ENCODE assay signal across 9 cellular contexts in genomic region chr3:128068156-128068620, GRCh38. TPM values are rescaled to one million over a fixed set of nuclear protein-coding genes. Genes with fewer than 3 reads are reported as not detected.
DNase-seq lines count a peak whose midpoint lies in the region; ATAC-seq, FAIRE-seq and TF ChIP-seq lines count a peak whose summit lies in the region.
"Had no signal": no experiment of that assay in that cellular context is flagged by ENCODE, and none has a peak within 500 bp of the region (broad histone marks: within the 10 kb centered on the region; RNA-seq: fewer than 3 reads in every experiment).

No MANE protein-coding gene starts in this region.

- H3K9me2 ChIP-seq in SU-DHL-6 (replicated peaks; ENCODE audit: insufficient read depth, low read length) = no peaks in the 10 kb centered on the region

- H3K36me3 ChIP-seq in SU-DHL-6 (ENCODE audit: low read length) (peaks cover 21% of the 10 kb centered on the region), prostate gland (peaks cover 14 to 41% of the 10 kb centered on the region in 2 donors)

- no peaks in the 10 kb centered on the region; the same call in 1 of the 2 replicates for H4K20me1 ChIP-seq in SU-DHL-6 (ENCODE audit: low read depth, low read length)

- TF ChIP-seq CTCF in SU-DHL-6 (IDR thresholded peaks at IDR 0.05; ENCODE audit: insufficient read depth, low read length, poor library complexity, severe bottlenecking) (peak; percentile 72), prostate gland (IDR thresholded peaks at IDR 0.05) (peak in 3 of 4 experiments; percentile 28 to 50 (median 44))

- intact Hi-C loops in prostate gland (cut with DNase I) = no loop called here

- H3K27me3 ChIP-seq in SU-DHL-6 (ENCODE audit: low read length) (no peaks in the 10 kb centered on the region), prostate gland (replicated peaks; ENCODE audit: insufficient read depth) (no peaks in the 10 kb centered on the region)
- H3K27me3 ChIP-seq: BLaER1 had no signal

- 78% methylated on average over 8 of the region's 8 CpGs for WGBS in prostate gland

- no peak for FAIRE-seq in HTR-8/SVneo (lab: Jason Lieb, UNC)

- no peaks in the 10 kb centered on the region for H3F3A ChIP-seq in SU-DHL-6 (ENCODE audit: insufficient read depth)

- H3K4me3 ChIP-seq in SU-DHL-6 (ENCODE audit: insufficient read depth, low read length, poor library complexity, severe bottlenecking) (no peak overlapping the region), prostate gland (no peak overlapping the region)
- H3K4me3 ChIP-seq: BLaER1 had no signal

- H3K9ac ChIP-seq in SU-DHL-6 (ENCODE audit: low read length) = no peak overlapping the region
- H3K9ac ChIP-seq: BLaER1 had no signal

- no peak overlapping the region for H3K27ac ChIP-seq in SU-DHL-6 (ENCODE audit: low read depth, low read length)
- no peak overlapping the region for H3K27ac ChIP-seq in prostate gland
- H3K27ac ChIP-seq: BLaER1 had no signal

- no peak overlapping the region for H3K4me2 ChIP-seq in SU-DHL-6 (ENCODE audit: low read depth, low read length, poor library complexity, severe bottlenecking)
- H3K4me2 ChIP-seq: BLaER1 had no signal

- no peaks in the 10 kb centered on the region for H3K79me2 ChIP-seq in SU-DHL-6 (ENCODE audit: insufficient read depth, low read length)

- no peak for ATAC-seq in GM19324 (IDR thresholded peaks at IDR 0.05; ENCODE audit: low FRiP score, unreplicated experiment)

- H3K4me1 ChIP-seq in prostate gland (replicated peaks) = no peaks in the 10 kb centered on the region
- H3K4me1 ChIP-seq: BLaER1 had no signal

- no peak for TF ChIP-seq POLR2A in prostate gland (IDR thresholded peaks at IDR 0.05)

- DNase-seq in NCI-H1436 (lab: John Stamatoyannopoulos, UW) = peak; percentile 53
- no peak for DNase-seq in NCI-H1436 treated with DMSO at 0.1 percent for 48 hours (lab: John Stamatoyannopoulos, UW)
- peak; percentile 39 for DNase-seq in HTR-8/SVneo (ENCODE audit: insufficient read length, low spot score)
- peak; percentile 44 for DNase-seq in fibroblast of gingiva (ENCODE audit: low read depth)
- no peak for DNase-seq in prostate gland (ENCODE audit: low spot score)
- no peak for DNase-seq in T-helper 9 cell

- H2AFZ ChIP-seq in SU-DHL-6 (ENCODE audit: low read depth, low read length, severe bottlenecking) = no peak overlapping the region

- H3K9me3 ChIP-seq in SU-DHL-6 (ENCODE audit: insufficient read depth, low read length) = no peaks in the 10 kb centered on the region
- H3K9me3 ChIP-seq in prostate gland = no peaks in the 10 kb centered on the region
- H3K9me3 ChIP-seq: BLaER1 had no signal

RNA-seq across cellular contexts. Expression of gene SEC61A1, which starts 16.0 kb away (rescaled TPM):
- total RNA-seq in prostate gland = 100 to 1,000 TPM; 166 to 195 TPM

RNA-seq across cellular contexts. Expression of gene RUVBL1, which starts 55.4 kb away (rescaled TPM):
- total RNA-seq in prostate gland = 10 to 100 TPM; 24.0 to 28.1 TPM

Comparison
In these comparisons a context has a peak if more than half of its experiments do, and no peak if none do; other contexts are left out.
1. DNase-seq: peak in NCI-H1436 (single experiment), HTR-8/SVneo (single experiment) and fibroblast of gingiva (single experiment); none in NCI-H1436 treated with DMSO at 0.1 percent for 48 hours (single experiment), prostate gland (single experiment) and T-helper 9 cell (single experiment).